Comparison of ENCODE assay signal across 7 cellular contexts in the genomic region with DNA sequence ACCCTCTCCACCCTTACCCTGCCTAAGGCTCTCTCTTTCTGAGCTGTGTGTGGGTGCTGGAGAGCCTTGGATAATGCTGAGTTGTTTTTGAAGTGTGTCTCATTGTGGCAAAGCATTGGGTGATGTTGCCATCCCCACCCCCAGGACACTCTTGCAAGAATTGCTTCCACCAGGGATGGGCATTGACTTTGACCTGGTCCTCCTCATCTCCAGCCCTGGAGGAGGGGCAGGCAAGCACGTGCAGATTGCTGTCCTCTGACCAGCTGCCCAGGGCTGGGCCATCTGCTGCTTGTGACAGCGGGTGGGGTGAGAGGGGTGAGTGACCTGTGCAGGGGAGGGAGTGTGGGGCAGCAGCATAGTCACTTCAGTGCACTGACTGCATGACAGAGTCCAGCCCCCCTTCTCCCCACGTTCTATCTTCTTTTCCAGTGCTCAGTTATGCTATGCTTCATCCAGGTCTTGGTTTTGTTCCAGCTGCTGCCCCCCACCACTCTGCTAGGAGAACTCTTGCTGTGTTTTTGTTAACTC. TPM values are rescaled to one million over a fixed set of nuclear protein-coding genes. Genes with fewer than 3 reads are reported as not detected.
DNase-seq lines count a peak whose midpoint lies in the region; ATAC-seq, FAIRE-seq and TF ChIP-seq lines count a peak whose summit lies in the region.

No MANE protein-coding gene starts in this region.

- 0 out of 4 replicates have a peak overlapping the region, but pooled peaks of 1 of the 2 experiments have one; percentile 16 for H3K4me3 ChIP-seq in SK-N-SH (ENCODE audit: low read depth in 2 of 2, low read length in 1 of 2)
- no peak overlapping the region for H3K4me3 ChIP-seq in heart right ventricle
- no peak overlapping the region for H3K4me3 ChIP-seq in small intestine (ENCODE audit: low read depth in 1 of 2, low read length in 2 of 2)

- POLR2A ChIA-PET in SK-N-SH (lab: Yijun Ruan, JAX) (no interaction called here), HEK293T (lab: Yijun Ruan, JAX) (no interaction called here)

- H3T11ph ChIP-seq in H9 (ENCODE audit: low read length): no peak overlapping the region

- H3K27ac ChIP-seq in H9 (ENCODE audit: insufficient read length, low read depth, low read length) (no peak overlapping the region), SK-N-SH (ENCODE audit: low read depth in 2 of 2, low read length in 1 of 2) (peak overlapping the region in 1 of 2 experiments; percentile 44; a peak in 1 of 4 replicates), heart right ventricle (peak overlapping the region in 9 of 10 donors; percentile 32 to 90 (median 75)), small intestine (ENCODE audit: low read depth in 1 of 2, low read length in 1 of 2) (peak overlapping the region; percentile 52 to 94)

- H3K9me3 ChIP-seq in H9 (ENCODE audit: control insufficient read depth, low read depth, low read length): no peaks in the 10 kb centered on the region
- 0 out of 2 replicates have a peak, but pooled peaks cover 6% of the 10 kb centered on the region for H3K9me3 ChIP-seq in SK-N-SH
- peaks cover 0 to 21% (median 0%) of the 10 kb centered on the region in 11 donors for H3K9me3 ChIP-seq in heart right ventricle
- no peaks in the 10 kb centered on the region for H3K9me3 ChIP-seq in small intestine (ENCODE audit: control insufficient read depth, low read depth)

- no peaks in the 10 kb centered on the region for H3K79me1 ChIP-seq in H9 (ENCODE audit: insufficient read depth, low read depth, low read length, poor library complexity, severe bottlenecking)

- H3K4me2 ChIP-seq in H9 (ENCODE audit: insufficient read depth, insufficient read length, low read length) (no peak overlapping the region), SK-N-SH (peak overlapping the region; percentile 48)

- H3K9me2 ChIP-seq in SK-N-SH: no peaks in the 10 kb centered on the region

- H3K27me3 Mint-ChIP-seq in H9 (ENCODE audit: low read depth): no peaks in the 10 kb centered on the region

- H3K4me1 Mint-ChIP-seq in H9: peaks cover 54 to 57% of the 10 kb centered on the region in 2 experiments

- H4K8ac ChIP-seq in H9 (replicated peaks; ENCODE audit: insufficient read length, low read depth, low read length): no peak overlapping the region

- H3K36me3 Mint-ChIP-seq in H9 (ENCODE audit: insufficient read depth in 1 of 3, low read depth in 3 of 3): peaks cover 16 to 19% (median 18%) of the 10 kb centered on the region in 3 experiments

- no peaks in the 10 kb centered on the region for H3F3A ChIP-seq in SK-N-SH (replicated peaks; ENCODE audit: insufficient read depth)

- peak in 1 of 2 experiments; percentile 50; a peak in 1 of 4 replicates for TF ChIP-seq EP300 in SK-N-SH (IDR thresholded peaks at IDR 0.05; ENCODE audit: borderline replicate concordance in 1 of 2, low read depth in 1 of 2, low read length in 1 of 2)

- peak; percentile 41 to 71 (median 58) for ATAC-seq in heart right ventricle

- H3K36me3 ChIP-seq in SK-N-SH (replicated peaks in 1 of 2; ENCODE audit: control insufficient read depth in 1 of 2, insufficient read depth in 2 of 2, low read length in 1 of 2) (peaks cover 0 to 5% of the 10 kb centered on the region in 2 experiments), heart right ventricle (peaks cover 0 to 10% (median 0%) of the 10 kb centered on the region in 9 donors), small intestine (ENCODE audit: control insufficient read depth in 2 of 2, insufficient read depth in 2 of 2, low read length in 2 of 2) (no peaks in the 10 kb centered on the region)

- H3K27me3 ChIP-seq in H9 (ENCODE audit: insufficient read depth, low read length) (no peaks in the 10 kb centered on the region), SK-N-SH (ENCODE audit: insufficient read depth) (no peaks in the 10 kb centered on the region), heart right ventricle (no peaks in the 10 kb centered on the region), small intestine (ENCODE audit: control insufficient read depth in 2 of 2, insufficient read depth in 2 of 2, low read length in 2 of 2) (no peaks in the 10 kb centered on the region)

- WGBS in H9 (ENCODE audit: extremely low coverage, insufficient read length, low lambda C conversion rate): no CpG with 5 or more reads among the region's 3 CpGs
- WGBS in SK-N-SH (ENCODE audit: low lambda C conversion rate): 17% methylated on average over 3 of the region's 3 CpGs
- WGBS in heart right ventricle, 2 donors: 9% methylated on average over 3 of the region's 3 CpGs
- WGBS in small intestine, 3 donors: 12 to 17% (median 12%) methylated on average over 3 of the region's 3 CpGs

- H3K18ac ChIP-seq in H9 (ENCODE audit: insufficient read length, low read depth, low read length): no peak overlapping the region

- no peak overlapping the region for H2BK20ac ChIP-seq in H9 (ENCODE audit: low read depth, low read length, poor library complexity, severe bottlenecking)

- H2BK5ac ChIP-seq in H9 (ENCODE audit: insufficient read length, low read length): no peak overlapping the region

- no peak overlapping the region for H3K14ac ChIP-seq in H9 (ENCODE audit: insufficient read depth, low read length)

- H3K23me2 ChIP-seq in H9 (ENCODE audit: insufficient read length, low read depth, low read length, poor library complexity, severe bottlenecking): no peaks in the 10 kb centered on the region

- CTCF ChIA-PET in SK-N-SH (lab: Yijun Ruan, JAX) (interaction anchor here (0.9 to 2.3 kb wide), 7 partner anchors 8 to 90 kb away, joined by 3 to 8 read pairs (median 4); no protein-coding TSS in a partner anchor), HEK293T (lab: Yijun Ruan, JAX) (interaction anchor here (1.0 kb wide), 1 partner anchor 53 kb away, joined by 3 read pairs; no protein-coding TSS in a partner anchor)

- no peak overlapping the region for H2AFZ ChIP-seq in H9 (ENCODE audit: low read length)
- no peak overlapping the region for H2AFZ ChIP-seq in SK-N-SH (ENCODE audit: low read depth)

- H3K9ac ChIP-seq in H9 (ENCODE audit: extremely low read depth, insufficient read length, low read length): no peak overlapping the region
- no peak overlapping the region for H3K9ac ChIP-seq in SK-N-SH

- no peak for FAIRE-seq in small intestine (lab: Jason Lieb, UNC)

- H3K4ac ChIP-seq in H9 (ENCODE audit: low read depth, low read length): no peak overlapping the region

- H2BK120ac ChIP-seq in H9 (ENCODE audit: low read depth, low read length, poor library complexity, severe bottlenecking): no peak overlapping the region

- H2AK5ac ChIP-seq in H9 (ENCODE audit: insufficient read length, low read length): no peak overlapping the region

- no peak overlapping the region for H3K56ac ChIP-seq in H9 (ENCODE audit: insufficient read length, low read depth, low read length)

- no peaks in the 10 kb centered on the region for H3K79me2 ChIP-seq in H9 (ENCODE audit: insufficient read depth, low read length)
- peaks cover 17% of the 10 kb centered on the region; the same call in 1 of the 2 replicates for H3K79me2 ChIP-seq in SK-N-SH (ENCODE audit: insufficient read depth)

- no peak overlapping the region for H3K23ac ChIP-seq in H9 (ENCODE audit: insufficient read length, low read depth, low read length)

- H2BK15ac ChIP-seq in H9 (ENCODE audit: low read depth, low read length): no peak overlapping the region

- no peak overlapping the region for H4K91ac ChIP-seq in H9 (ENCODE audit: insufficient read length, low read depth, low read length)

- TF ChIP-seq CTCF in H9 (conservative IDR thresholded peaks at IDR 0.05) (no peak), SK-N-SH (IDR thresholded peaks at IDR 0.05) (no peak), heart right ventricle (IDR thresholded peaks at IDR 0.05) (no peak)

- peaks cover 13% of the 10 kb centered on the region; the same call in 1 of the 2 replicates for H3K4me1 ChIP-seq in H9 (ENCODE audit: insufficient read depth, low read length)
- peaks cover 6 to 23% of the 10 kb centered on the region in 2 experiments; a peak in 3 of 4 replicates for H3K4me1 ChIP-seq in SK-N-SH (ENCODE audit: control insufficient read depth in 1 of 2, insufficient read depth in 2 of 2, low read depth in 1 of 2, low read length in 1 of 2)
- peaks cover 40 to 92% (median 71%) of the 10 kb centered on the region in 9 donors for H3K4me1 ChIP-seq in heart right ventricle
- H3K4me1 ChIP-seq in small intestine (ENCODE audit: control insufficient read depth in 2 of 2, insufficient read depth in 1 of 2, low read depth in 1 of 2, low read length in 1 of 2): peaks cover 33 to 54% of the 10 kb centered on the region in 2 donors

- H4K5ac ChIP-seq in H9 (ENCODE audit: insufficient read length, low read depth, low read length): no peak overlapping the region

- H2BK12ac ChIP-seq in H9 (ENCODE audit: insufficient read length, low read depth, low read length): no peak overlapping the region

- H4K20me1 ChIP-seq in H9 (ENCODE audit: control insufficient read depth, insufficient read depth, insufficient read length) (no peaks in the 10 kb centered on the region), SK-N-SH (ENCODE audit: insufficient read depth) (peaks cover 6% of the 10 kb centered on the region; the same call in 1 of the 2 replicates)

- H3K4me3 Mint-ChIP-seq in H9: peak overlapping the region in 1 of 2 experiments; percentile 53; a peak in 1 of 5 replicates

- no peak for DNase-seq in H9
- peak; percentile 73 for DNase-seq in SK-N-SH
- DNase-seq in heart right ventricle: peak; percentile 41 to 50
- peak; percentile 86 for DNase-seq in small intestine
- DNase-seq in OCI-M2 (lab: John Stamatoyannopoulos, UW; ENCODE audit: unreplicated experiment): no peak
- DNase-seq in HEK293T (ENCODE audit: extremely low spot score): no peak
- no peak for DNase-seq in NCI-H345 treated with DMSO at 0.1 percent for 48 hours (lab: John Stamatoyannopoulos, UW; ENCODE audit: unreplicated experiment)

- no peak for TF ChIP-seq RAD21 in SK-N-SH (IDR thresholded peaks at IDR 0.05; ENCODE audit: low read length)

- intact Hi-C loops in heart right ventricle (cut with DNase I): no loop called here

- H3K9me3 Mint-ChIP-seq in H9: peaks cover 20 to 22% of the 10 kb centered on the region in 2 experiments

- peak overlapping the region in 2 of 3 experiments; percentile 8 to 98; a peak in 1 of 7 replicates for H3K27ac Mint-ChIP-seq in H9

TF ChIP-seq in SK-N-SH, 30 proteins besides CTCF, POLR2A, EP300 and RAD21 (continues in another document):
- TF ChIP-seq MXI1 (IDR thresholded peaks at IDR 0.05; ENCODE audit: low read depth, low read length) (peak; percentile 97), RCOR1 (IDR thresholded peaks at IDR 0.05; ENCODE audit: low read length) (0 out of 2 replicates have a peak, but pooled peaks have one; percentile 11), CHD2 (IDR thresholded peaks at IDR 0.05; ENCODE audit: low read length, partially characterized antibody) (peak; percentile 62)

TF ChIP-seq in HEK293T, 16 proteins besides CTCF, POLR2A, EP300 and RAD21 (continues in another document):
- no peak for TF ChIP-seq HDGF (IDR thresholded peaks at IDR 0.05; ENCODE audit: borderline replicate concordance)
- no peak for TF ChIP-seq FOXM1 (IDR thresholded peaks at IDR 0.05; ENCODE audit: borderline replicate concordance)
- no peak for TF ChIP-seq ELF4 (IDR thresholded peaks at IDR 0.05)

RNA-seq across cellular contexts. Expression of a gene that starts 26.2 kb away (rescaled TPM):
- total RNA-seq in H9 (2021): 3.6 and 3.7 TPM in 2 replicates
- 8.5 and 9.5 TPM in 2 replicates for polyA plus RNA-seq in SK-N-SH (2012; rRNA removed)
- 5.2 and 7.2 TPM in 2 replicates for polyA plus RNA-seq in SK-N-SH (2012; cell fraction: cytosol; rRNA removed)
- polyA plus RNA-seq in SK-N-SH (2012; cell fraction: nucleus; rRNA removed): 16.8 and 20.7 TPM in 2 replicates
- total RNA-seq in heart right ventricle: 10 to 100 TPM; 18.0 to 46.3 (median 25.5) TPM
- polyA plus RNA-seq in heart right ventricle: 1 to 10 TPM; 5.9 to 8.4 TPM
- 10 to 100 TPM; 14.3 to 18.8 (median 14.5) TPM for polyA plus RNA-seq in small intestine

Comparison
In these comparisons a context has a peak if more than half of its experiments do, and no peak if none do; other contexts are left out.
1. DNase-seq: peak in SK-N-SH (single experiment), heart right ventricle (2 of 2) and small intestine (single experiment); none in H9 (single experiment), OCI-M2 (single experiment), HEK293T (single experiment) and NCI-H345 treated with DMSO at 0.1 percent for 48 hours (single experiment).